1 cellular context compared by ENCODE assay signal in genomic region chr11:35841733-35842132, GRCh38.
TF ChIP-seq lines count a peak whose summit lies in the region.

No MANE protein-coding gene starts in this region.

TF ChIP-seq in H1, 55 proteins besides CTCF, POLR2A, EP300 and RAD21 (continued from another document):
- TF ChIP-seq CHD7 (IDR thresholded peaks at IDR 0.05; ENCODE audit: insufficient replicate concordance, low read length), result no peak
- no peak for TF ChIP-seq SIRT6 (IDR thresholded peaks at IDR 0.05; ENCODE audit: low read length)
- no peak for TF ChIP-seq EGR1 (IDR thresholded peaks at IDR 0.05; ENCODE audit: borderline replicate concordance, low read depth, low read length)
- no peak for TF ChIP-seq NANOG (IDR thresholded peaks at IDR 0.05; ENCODE audit: insufficient read depth, low read depth, low read length, poor library complexity, severe bottlenecking)
- no peak for TF ChIP-seq RXRA (IDR thresholded peaks at IDR 0.05; ENCODE audit: insufficient read depth, low read depth, low read length)
- TF ChIP-seq KDM1A (IDR thresholded peaks at IDR 0.05; ENCODE audit: borderline replicate concordance, low read length), result no peak
- TF ChIP-seq SIX5 (IDR thresholded peaks at IDR 0.05; ENCODE audit: low read depth, low read length), result no peak
- TF ChIP-seq SP4 (IDR thresholded peaks at IDR 0.05; ENCODE audit: low read length), result no peak
- TF ChIP-seq JUND (IDR thresholded peaks at IDR 0.05; ENCODE audit: low read length), result no peak
- no peak for TF ChIP-seq CBX5 (IDR thresholded peaks at IDR 0.05; ENCODE audit: low read depth, low read length)
TF ChIP-seq in H1: peak in this region for 0.
